8 cellular contexts compared by ENCODE assay signal in the genomic region with DNA sequence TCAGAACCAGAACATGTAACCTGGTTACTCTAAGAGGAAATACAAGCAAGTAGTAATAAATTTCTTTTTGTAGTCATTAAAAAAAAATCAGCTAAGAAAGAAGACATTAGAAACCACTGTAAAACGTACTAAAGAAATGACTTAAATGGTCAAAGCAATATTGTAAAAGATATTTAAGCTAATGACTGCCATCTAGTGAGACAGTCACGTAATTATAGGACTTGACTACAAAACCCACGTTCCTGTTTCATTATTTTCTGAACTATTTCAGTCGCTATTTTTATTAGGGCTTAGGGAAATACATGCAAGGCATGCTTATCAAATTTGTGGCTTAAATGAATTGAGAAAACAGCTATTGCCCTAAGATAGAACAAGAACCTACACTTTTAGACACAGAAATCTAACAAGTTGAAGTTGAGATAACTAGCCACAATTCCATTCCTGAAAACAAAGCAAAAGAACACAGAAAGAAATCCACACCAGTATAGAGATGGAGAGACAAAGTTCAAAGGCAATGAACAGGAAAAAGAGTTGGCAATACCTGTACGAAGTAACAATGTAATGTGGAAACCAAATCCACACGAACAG. TPM values are rescaled to one million over a fixed set of nuclear protein-coding genes. Genes with fewer than 3 reads are reported as not detected.
A peak's percentile ranks its signal among the peaks of the same experiment; 100 is the strongest.
DNase-seq lines count a peak whose midpoint lies in the region; ATAC-seq, FAIRE-seq and TF ChIP-seq lines count a peak whose summit lies in the region.

No MANE protein-coding gene starts in this region.

- H3K9me3 ChIP-seq in mammary epithelial cell (replicated peaks; ENCODE audit: insufficient read depth, low read length) (no peaks in the 10 kb centered on the region), mesenchymal stem cell (ENCODE audit: control insufficient read depth, low read length) (no peaks in the 10 kb centered on the region)

- H3K36me3 ChIP-seq in mammary epithelial cell (ENCODE audit: insufficient read depth, low read length) (peaks cover 28% of the 10 kb centered on the region), mesenchymal stem cell (ENCODE audit: control insufficient read depth in 1 of 2, insufficient read depth in 2 of 2, low read depth in 1 of 2, low read length in 2 of 2) (peaks cover 25 to 59% of the 10 kb centered on the region in 2 experiments)

- in situ Hi-C loops in mammary epithelial cell (cut with MboI; ENCODE audit: low sequenced_read_pairs in 2 of 2): loop anchor here (10.0 to 25.0 kb wide), 4 partner anchors 126 to 644 kb away; a partner anchor contains a TSS

- no peak overlapping the region for H2BK15ac ChIP-seq in mesenchymal stem cell (ENCODE audit: low read depth, poor library complexity, severe bottlenecking)

- TF ChIP-seq CTCF in D721Med (IDR thresholded peaks at IDR 0.05; ENCODE audit: insufficient read depth, missing control alignments): peak; percentile 79
- peak; percentile 44 to 49 for TF ChIP-seq CTCF in mammary epithelial cell (conservative IDR thresholded peaks at IDR 0.05 in 1 of 2, IDR thresholded peaks at IDR 0.05 in 1 of 2; ENCODE audit: extremely low read depth in 1 of 2, insufficient read depth in 1 of 2, low read depth in 1 of 2, low read length in 2 of 2)

- H3K4me1 ChIP-seq in mammary epithelial cell (ENCODE audit: insufficient read depth, low read length) (peaks cover 4% of the 10 kb centered on the region), mesenchymal stem cell (ENCODE audit: control insufficient read depth, insufficient read depth, low read depth, low read length) (peaks cover 5% of the 10 kb centered on the region)

- no peak overlapping the region for H3K4ac ChIP-seq in mesenchymal stem cell (ENCODE audit: low read depth in 1 of 2, low read length in 2 of 2)

- no peaks in the 10 kb centered on the region for H3K4me1 Mint-ChIP-seq in activated T-helper 1 cell treated with anti-CD3 and anti-CD28 coated beads, Interleukin-12 subunit alpha, Interleukin-12 subunit beta, Interleukin-2, Interleukin-4 antibody, amounts not matched to agents 30 ng/mL and 10 ng/mL and 1 ng/mL, durations not matched to agents 14 hours and 24 hours and 36 hours (ENCODE audit: low read depth)

- no peak overlapping the region for H3K14ac ChIP-seq in mesenchymal stem cell (ENCODE audit: low read length in 2 of 2)

- peaks cover 36% of the 10 kb centered on the region for H3K36me3 Mint-ChIP-seq in activated T-helper 1 cell treated with anti-CD3 and anti-CD28 coated beads, Interleukin-12 subunit alpha, Interleukin-12 subunit beta, Interleukin-2, Interleukin-4 antibody, amounts not matched to agents 30 ng/mL and 10 ng/mL and 1 ng/mL, durations not matched to agents 14 hours and 24 hours and 36 hours (ENCODE audit: low read depth)

- intact Hi-C loops in mammary epithelial cell (cut with micrococcal nuclease): loop anchor here (1.0 kb wide), 1 partner anchor 123 kb away; no protein-coding TSS in a partner anchor
- intact Hi-C loops in activated T-helper 1 cell treated with anti-CD3 and anti-CD28 coated beads, Interleukin-12 subunit alpha, Interleukin-12 subunit beta, Interleukin-2, Interleukin-4 antibody, amounts not matched to agents 30 ng/mL and 10 ng/mL and 1 ng/mL, durations not matched to agents 14 hours and 24 hours and 36 hours (cut with micrococcal nuclease): loop anchor here (1.0 to 5.0 kb wide), 4 partner anchors 123 to 699 kb away; no protein-coding TSS in a partner anchor

- no peak overlapping the region for H3K4me3 Mint-ChIP-seq in activated T-helper 1 cell treated with anti-CD3 and anti-CD28 coated beads, Interleukin-12 subunit alpha, Interleukin-12 subunit beta, Interleukin-2, Interleukin-4 antibody, amounts not matched to agents 30 ng/mL and 10 ng/mL and 1 ng/mL, durations not matched to agents 14 hours and 24 hours and 36 hours

- no peak overlapping the region for H4K8ac ChIP-seq in mesenchymal stem cell (ENCODE audit: low read length)

- no peak overlapping the region for H3K27ac ChIP-seq in mammary epithelial cell (ENCODE audit: insufficient read depth, low read depth, low read length)
- no peak overlapping the region for H3K27ac ChIP-seq in mesenchymal stem cell (ENCODE audit: low read length, poor library complexity, severe bottlenecking)

- H3K27me3 ChIP-seq in mammary epithelial cell (ENCODE audit: insufficient read depth, low read length) (no peaks in the 10 kb centered on the region), mesenchymal stem cell (ENCODE audit: control insufficient read depth in 1 of 2, insufficient read depth in 1 of 2, low read length in 2 of 2) (no peaks in the 10 kb centered on the region)

- ATAC-seq in GM21723 (IDR thresholded peaks at IDR 0.05; ENCODE audit: unreplicated experiment) (peak; percentile 59), GM18502 (IDR thresholded peaks at IDR 0.05; ENCODE audit: poor library complexity, unreplicated experiment) (no peak), GM19035 (IDR thresholded peaks at IDR 0.05; ENCODE audit: unreplicated experiment) (no peak)

- H3K79me1 ChIP-seq in mesenchymal stem cell (replicated peaks; ENCODE audit: low read length, poor library complexity, severe bottlenecking): peaks cover 18% of the 10 kb centered on the region

- DNase-seq in D721Med (ENCODE audit: insufficient read length, low spot score) (no peak), NCI-H2227 (lab: John Stamatoyannopoulos, UW; ENCODE audit: unreplicated experiment) (peak; percentile 25), mammary epithelial cell (peak; percentile 11), mesenchymal stem cell (peak; percentile 68)
- no peak for DNase-seq in activated T-helper 1 cell treated with anti-CD3 and anti-CD28 coated beads, Interleukin-12 subunit alpha, Interleukin-12 subunit beta, Interleukin-2, Interleukin-4 antibody, amounts not matched to agents 30 ng/mL and 10 ng/mL and 1 ng/mL, durations not matched to agents 14 hours and 24 hours and 36 hours (ENCODE audit: low spot score)

- H3K9me3 Mint-ChIP-seq in activated T-helper 1 cell treated with anti-CD3 and anti-CD28 coated beads, Interleukin-12 subunit alpha, Interleukin-12 subunit beta, Interleukin-2, Interleukin-4 antibody, amounts not matched to agents 30 ng/mL and 10 ng/mL and 1 ng/mL, durations not matched to agents 14 hours and 24 hours and 36 hours: no peaks in the 10 kb centered on the region

- H2BK5ac ChIP-seq in mesenchymal stem cell (ENCODE audit: low read depth, low read length, poor library complexity, severe bottlenecking): no peak overlapping the region

- BruUV-seq in mammary epithelial cell (replicated peaks; lab: Mats Ljungman, UMichigan): no TSS peak

- H3K9ac ChIP-seq in mammary epithelial cell (ENCODE audit: insufficient read depth, low read length): no peak overlapping the region
- H3K9ac ChIP-seq in mesenchymal stem cell (ENCODE audit: low read length): peak overlapping the region; percentile 44

- no peak overlapping the region for H3K23ac ChIP-seq in mesenchymal stem cell (ENCODE audit: low read length in 2 of 2)

- peak; percentile 95 for FAIRE-seq in D721Med (lab: Jason Lieb, UNC)

- no peaks in the 10 kb centered on the region for H3K27me3 Mint-ChIP-seq in activated T-helper 1 cell treated with anti-CD3 and anti-CD28 coated beads, Interleukin-12 subunit alpha, Interleukin-12 subunit beta, Interleukin-2, Interleukin-4 antibody, amounts not matched to agents 30 ng/mL and 10 ng/mL and 1 ng/mL, durations not matched to agents 14 hours and 24 hours and 36 hours (ENCODE audit: insufficient read depth)

- H2AFZ ChIP-seq in mammary epithelial cell (ENCODE audit: low read depth, low read length): no peak overlapping the region
- H2AFZ ChIP-seq in mesenchymal stem cell (ENCODE audit: low read depth, low read length): no peak overlapping the region

- H3K4me3 ChIP-seq in mammary epithelial cell (replicated peaks in 1 of 3; ENCODE audit: insufficient read depth in 1 of 3, low read depth in 2 of 3, low read length in 3 of 3) (no peak overlapping the region), mesenchymal stem cell (ENCODE audit: insufficient read depth in 1 of 2, low read depth in 1 of 2, low read length in 2 of 2) (no peak overlapping the region)

- H2BK120ac ChIP-seq in mesenchymal stem cell (ENCODE audit: low read depth, low read length): no peak overlapping the region

- H3K79me2 ChIP-seq in mammary epithelial cell (ENCODE audit: insufficient read depth, low read length): peaks cover 4% of the 10 kb centered on the region

- H2AK5ac ChIP-seq in mesenchymal stem cell (ENCODE audit: low read length, severe bottlenecking): no peak overlapping the region

- no peak overlapping the region for H3K18ac ChIP-seq in mesenchymal stem cell (ENCODE audit: low read depth in 1 of 2, low read length in 2 of 2)

- no peak overlapping the region for H3K27ac Mint-ChIP-seq in activated T-helper 1 cell treated with anti-CD3 and anti-CD28 coated beads, Interleukin-12 subunit alpha, Interleukin-12 subunit beta, Interleukin-2, Interleukin-4 antibody, amounts not matched to agents 30 ng/mL and 10 ng/mL and 1 ng/mL, durations not matched to agents 14 hours and 24 hours and 36 hours

- dilution Hi-C loops in mammary epithelial cell (cut with HindIII; ENCODE audit: low sequenced_read_pairs): no loop called here

- 35% methylated on average over 6 of the region's 6 CpGs for WGBS in mammary epithelial cell (ENCODE audit: low coverage, missing lambda C conversion rate)
- 74% methylated on average over 3 of the region's 6 CpGs for WGBS in mesenchymal stem cell

- no peak overlapping the region for H4K91ac ChIP-seq in mesenchymal stem cell (ENCODE audit: low read length)

- no peak overlapping the region for H3K4me2 ChIP-seq in mammary epithelial cell (ENCODE audit: insufficient read depth, low read depth, low read length)
- no peak overlapping the region for H3K4me2 ChIP-seq in mesenchymal stem cell (ENCODE audit: low read length, poor library complexity, severe bottlenecking)

- no peaks in the 10 kb centered on the region for H4K20me1 ChIP-seq in mammary epithelial cell (ENCODE audit: insufficient read depth, low read length)

- CTCF ChIA-PET in mammary epithelial cell (lab: Charles Lee; ENCODE audit: low non-redundant PET): interaction anchor here (1.1 kb wide), 1 partner anchor 123 kb away, joined by 5 read pairs; no protein-coding TSS in a partner anchor

- no peak overlapping the region for H2BK12ac ChIP-seq in mesenchymal stem cell (ENCODE audit: low read length in 2 of 2)

RNA-seq across cellular contexts. Expression of a gene that starts 17.9 kb away (rescaled TPM):
- 10 to 100 TPM; 27.7 to 37.5 TPM for total RNA-seq in mammary epithelial cell
- polyA plus RNA-seq in mammary epithelial cell: 29.4 TPM
- polyA minus RNA-seq in mammary epithelial cell: 15.6 TPM
- 47.4 TPM for polyA plus RNA-seq in mesenchymal stem cell (2013, experiment 1 of 2)
- polyA plus RNA-seq in mesenchymal stem cell (2013, experiment 2 of 2): 49.8 TPM
- total RNA-seq in activated T-helper 1 cell treated with anti-CD3 and anti-CD28 coated beads, Interleukin-12 subunit alpha, Interleukin-12 subunit beta, Interleukin-2, Interleukin-4 antibody, amounts not matched to agents 30 ng/mL and 10 ng/mL and 1 ng/mL, durations not matched to agents 14 hours and 24 hours and 36 hours: 52.5 and 53.2 TPM in 2 replicates

RNA-seq across cellular contexts. Expression of a gene that starts 19.3 kb away (rescaled TPM):
- total RNA-seq in mammary epithelial cell: 10 to 100 TPM; 34.0 to 76.5 TPM
- 39.4 TPM for polyA plus RNA-seq in mammary epithelial cell
- 30.4 TPM for polyA minus RNA-seq in mammary epithelial cell
- 29.6 TPM for polyA plus RNA-seq in mesenchymal stem cell (2013, experiment 1 of 2)
- polyA plus RNA-seq in mesenchymal stem cell (2013, experiment 2 of 2): 31.5 TPM
- total RNA-seq in activated T-helper 1 cell treated with anti-CD3 and anti-CD28 coated beads, Interleukin-12 subunit alpha, Interleukin-12 subunit beta, Interleukin-2, Interleukin-4 antibody, amounts not matched to agents 30 ng/mL and 10 ng/mL and 1 ng/mL, durations not matched to agents 14 hours and 24 hours and 36 hours: 139 and 143 TPM in 2 replicates

Comparison
In these comparisons a context has a peak if more than half of its experiments do, and no peak if none do; other contexts are left out.
1. DNase-seq: peak in NCI-H2227 (single experiment), mammary epithelial cell (single experiment) and mesenchymal stem cell (single experiment); none in D721Med (single experiment) and activated T-helper 1 cell treated with anti-CD3 and anti-CD28 coated beads, Interleukin-12 subunit alpha, Interleukin-12 subunit beta, Interleukin-2, Interleukin-4 antibody, amounts not matched to agents 30 ng/mL and 10 ng/mL and 1 ng/mL, durations not matched to agents 14 hours and 24 hours and 36 hours (single experiment).